ENCODE assay signal across 8 cellular contexts in the genomic region with DNA sequence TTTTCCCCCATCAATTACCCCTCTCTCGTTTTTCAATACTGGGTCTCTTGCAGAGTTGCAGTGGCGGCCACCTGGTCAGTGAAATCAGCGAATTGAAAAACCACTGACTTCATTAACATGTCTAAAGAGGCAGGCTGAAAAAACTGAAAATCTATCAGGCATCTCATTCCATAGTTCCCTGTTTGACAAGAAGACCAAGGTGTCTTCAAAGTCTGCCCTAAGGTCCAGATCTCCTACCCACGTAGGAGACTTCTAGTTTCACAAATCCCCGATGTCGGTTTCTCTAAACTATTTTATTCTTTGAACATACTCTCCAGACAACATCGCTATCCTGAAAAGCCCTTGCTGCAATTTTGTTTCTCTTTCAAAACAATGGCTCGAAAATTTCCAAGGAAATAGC. TPM values are rescaled to one million over a fixed set of nuclear protein-coding genes. Genes with fewer than 3 reads are reported as not detected.
DNase-seq lines count a peak whose midpoint lies in the region; ATAC-seq and TF ChIP-seq lines count a peak whose summit lies in the region.

No MANE protein-coding gene starts in this region.

- peak overlapping the region; percentile 91 for H3K27ac Mint-ChIP-seq in HFFc6

- H3K9me3 Mint-ChIP-seq in HFFc6, result no peaks in the 10 kb centered on the region

- H3K4me1 ChIP-seq in body of pancreas, result peaks cover 53% of the 10 kb centered on the region
- H3K4me1 ChIP-seq in mononuclear cell (ENCODE audit: insufficient read depth, low read length), result peaks cover 63% of the 10 kb centered on the region

- H3K27me3 Mint-ChIP-seq in HFFc6 (ENCODE audit: insufficient read depth), result peaks cover 16% of the 10 kb centered on the region

- H3K36me3 ChIP-seq in body of pancreas (replicated peaks in 1 of 2; ENCODE audit: insufficient read depth in 1 of 2, low read depth in 2 of 2), result peaks cover 8 to 13% of the 10 kb centered on the region in 2 donors

- WGBS in body of pancreas, 2 donors, result 31 to 33% methylated on average over 8 of the region's 8 CpGs

- TF ChIP-seq CTCF in HFFc6 (IDR thresholded peaks at IDR 0.05), result no peak
- no peak for TF ChIP-seq CTCF in body of pancreas (IDR thresholded peaks at IDR 0.05)

- H3K27me3 ChIP-seq in body of pancreas (no peaks in the 10 kb centered on the region), mononuclear cell (ENCODE audit: insufficient read depth, low read length) (no peaks in the 10 kb centered on the region)

- in situ Hi-C loops in ACHN (cut with HindIII; ENCODE audit: low pct_ligation_motif_present, low pct_unique_long_range_greater_than_20kb, low sequenced_read_pairs), result no loop called here

- H3K9me3 ChIP-seq in body of pancreas (no peaks in the 10 kb centered on the region), mononuclear cell (ENCODE audit: low read depth, low read length) (no peaks in the 10 kb centered on the region)

- TF ChIP-seq POLR2A in body of pancreas (IDR thresholded peaks at IDR 0.05), result no peak

- peak; percentile 25 for DNase-seq in ACHN
- DNase-seq in HFFc6, result no peak
- no peak for DNase-seq in body of pancreas
- DNase-seq in superior temporal gyrus (ENCODE audit: extremely low spot score), result no peak
- DNase-seq in T1000 (lab: John Stamatoyannopoulos, UW), result no peak
- no peak for DNase-seq in activated CD4-positive, alpha-beta T cell treated with anti-CD3 and anti-CD28 coated beads, Interleukin-2, amount 50 U/mL, for 1 hour

- H3K36me3 Mint-ChIP-seq in HFFc6 (ENCODE audit: low read depth), result peaks cover 68% of the 10 kb centered on the region

- peak overlapping the region; percentile 89 for H3K4me3 Mint-ChIP-seq in HFFc6

- peak overlapping the region; percentile 35 to 97 (median 76) for H3K27ac ChIP-seq in body of pancreas

- peaks cover 57% of the 10 kb centered on the region for H3K4me1 Mint-ChIP-seq in HFFc6 (ENCODE audit: low read depth)

- intact Hi-C loops in body of pancreas (cut with DNase I), result no loop called here

- no peak for ATAC-seq in body of pancreas
- no peak for ATAC-seq in HG02763 (IDR thresholded peaks at IDR 0.05; ENCODE audit: unreplicated experiment)

- H3K4me3 ChIP-seq in body of pancreas (no peak overlapping the region), mononuclear cell (ENCODE audit: low read length) (peak overlapping the region; percentile 100)

RNA-seq across cellular contexts. Expression of gene TUBB, which starts 0.8 kb away (rescaled TPM):
- 1,000 to 10,000 TPM; 1,052 to 1,712 (median 1,589) TPM for total RNA-seq in HFFc6 (2021; fragmentation: NEBNext Ultra II Directional; extraction: Animal tissue kit (Norgen Biotek cat#: 25700))
- total RNA-seq in body of pancreas (10 to 100 TPM; 80.9 to 84.4 TPM), mononuclear cell (99.5 TPM)

RNA-seq across cellular contexts. Expression of gene MDC1, which starts 2.3 kb away (rescaled TPM):
- 10 to 100 TPM; 18.4 to 31.9 (median 28.1) TPM for total RNA-seq in HFFc6 (2021; fragmentation: NEBNext Ultra II Directional; extraction: Animal tissue kit (Norgen Biotek cat#: 25700))
- total RNA-seq in body of pancreas (10 to 100 TPM; 11.4 to 18.1 TPM), mononuclear cell (6.4 TPM)

RNA-seq across cellular contexts. Expression of gene FLOT1, which starts 23.1 kb away (rescaled TPM):
- 100 to 1,000 TPM; 218 to 286 (median 236) TPM for total RNA-seq in HFFc6 (2021; fragmentation: NEBNext Ultra II Directional; extraction: Animal tissue kit (Norgen Biotek cat#: 25700))
- 10 to 100 TPM; 70.0 to 82.4 TPM for total RNA-seq in body of pancreas
- 68.1 TPM for total RNA-seq in mononuclear cell

RNA-seq across cellular contexts. Expression of gene IER3, which starts 25.0 kb away (rescaled TPM):
- total RNA-seq in HFFc6 (2021; fragmentation: NEBNext Ultra II Directional; extraction: Animal tissue kit (Norgen Biotek cat#: 25700)), result 10 to 100 TPM; 38.1 to 62.4 (median 60.2) TPM
- total RNA-seq in body of pancreas (10 to 100 TPM; 46.4 to 60.3 TPM), mononuclear cell (546 TPM)

RNA-seq across cellular contexts. Expression of gene NRM, which starts 28.6 kb away (rescaled TPM):
- 10 to 100 TPM; 16.3 to 35.1 (median 31.1) TPM for total RNA-seq in HFFc6 (2021; fragmentation: NEBNext Ultra II Directional; extraction: Animal tissue kit (Norgen Biotek cat#: 25700))
- 1 to 10 TPM; 2.6 to 5.2 TPM for total RNA-seq in body of pancreas
- 4.5 TPM for total RNA-seq in mononuclear cell

Comparison
In these comparisons a context has a peak if more than half of its experiments do, and no peak if none do; other contexts are left out.
1. RNA of gene TUBB, which starts 0.8 kb away (total RNA-seq): 1,052 to 1,712 TPM in HFFc6; 99.5 TPM in mononuclear cell (single experiment) and 80.9 to 84.4 TPM in body of pancreas; every median in the first group is over 10 times any median in the second.